In genomic region chr1:205977348-205978014, GRCh38 we compare ENCODE assay signal across 8 cellular contexts.
A peak's percentile ranks its signal among the peaks of the same experiment; 100 is the strongest.
DNase-seq lines count a peak whose midpoint lies in the region; ATAC-seq lines count a peak whose summit lies in the region.

No MANE protein-coding gene starts in this region.

- ATAC-seq in GM21737 (IDR thresholded peaks at IDR 0.05; ENCODE audit: unreplicated experiment), result no peak

- peak in 12 of 14 donors; percentile 36 to 86 (median 57) for DNase-seq in C1 segment of cervical spinal cord (lab: John Stamatoyannopoulos, UW)
- peak; percentile 72 for DNase-seq in HCEC 1CT
- DNase-seq in NCI-H446 (lab: John Stamatoyannopoulos, UW), result peak; percentile 73 to 80
- peak; percentile 46 for DNase-seq in activated CD4-positive, CD25-positive, alpha-beta regulatory T cell treated with anti-CD3 and anti-CD28 coated beads, Interleukin-2, amount 50 U/mL, for 16 hours (ENCODE audit: low read depth, low spot score)
- peak; percentile 62 for DNase-seq in central memory CD4-positive, alpha-beta T cell
- peak; percentile 74 for DNase-seq in stimulated activated CD4-positive, alpha-beta T cell treated with anti-CD3 and anti-CD28 coated beads, Interleukin-1b, Interleukin-23, amount 100 ng/mL, for 48 hours

- H3K27me3 ChIP-seq in layer of hippocampus (ENCODE audit: control insufficient read depth, insufficient read depth, low read length), result no peaks in the 10 kb centered on the region

- H3K27ac ChIP-seq in layer of hippocampus (ENCODE audit: low read depth, low read length), result peak overlapping the region; percentile 76
